24 cellular contexts compared by ENCODE assay signal in genomic region chr1:20974069-20974468, GRCh38.
DNase-seq lines count a peak whose midpoint lies in the region; ATAC-seq and TF ChIP-seq lines count a peak whose summit lies in the region.
"Had no signal": no experiment of that assay in that cellular context is flagged by ENCODE, and none has a peak within 500 bp of the region (broad histone marks: within the 10 kb centered on the region; RNA-seq: fewer than 3 reads in every experiment).

No MANE protein-coding gene starts in this region.

- H3K9me3 Mint-ChIP-seq in natural killer cell, result no peaks in the 10 kb centered on the region
- H3K9me3 Mint-ChIP-seq: activated CD8-positive, alpha-beta T cell treated with anti-CD3 and anti-CD28 coated beads for 36 hours had no signal

- DNase-seq in EL, result peak; percentile 85
- peak; percentile 77 for DNase-seq in M059J (ENCODE audit: low read depth)
- DNase-seq in choroid plexus epithelial cell (ENCODE audit: low read depth), result peak; percentile 28
- DNase-seq in myocyte (ENCODE audit: low read depth), result peak; percentile 12
- DNase-seq in foreskin melanocyte, result no peak
- no peak for DNase-seq in natural killer cell
- DNase-seq in Right ventricle myocardium superior, result no peak
- DNase-seq: activated CD8-positive, alpha-beta T cell treated with anti-CD3 and anti-CD28 coated beads for 36 hours; activated naive CD4-positive, alpha-beta T cell; amygdala; DND-41; foreskin keratinocyte; GOT3; islet precursor cell; lower lobe of right lung; NCI-H146; NCI-H748 treated with DMSO at 0.1 percent for 48 hours; stimulated activated CD4-positive, alpha-beta T cell treated with anti-CD3 and anti-CD28 coated beads, Interleukin-2, amount 100 ng/mL, for 48 hours; stimulated activated naive CD4-positive, alpha-beta T cell treated with Interleukin-2 at 50 U/mL for 16 hours; T-helper 9 cell had no signal

- H3K4me3 ChIP-seq in choroid plexus epithelial cell (ENCODE audit: low read depth, low read length), result no peak overlapping the region
- H3K4me3 ChIP-seq: cardiac muscle cell, lower lobe of right lung, tibial nerve had no signal

- no peaks in the 10 kb centered on the region for H3K27me3 Mint-ChIP-seq in natural killer cell (ENCODE audit: low read depth in 2 of 2)
- H3K27me3 Mint-ChIP-seq: activated CD8-positive, alpha-beta T cell treated with anti-CD3 and anti-CD28 coated beads for 36 hours; B cell had no signal

- TF ChIP-seq CTCF in choroid plexus epithelial cell (conservative IDR thresholded peaks at IDR 0.05; ENCODE audit: low read depth, low read length) (no peak), natural killer cell (IDR thresholded peaks at IDR 0.05) (no peak)

- H3K4me1 Mint-ChIP-seq in natural killer cell, result peaks cover 0 to 10% of the 10 kb centered on the region in 2 donors
- H3K4me1 Mint-ChIP-seq: B cell had no signal

- no peak overlapping the region for H3K4me3 Mint-ChIP-seq in natural killer cell
- H3K4me3 Mint-ChIP-seq: activated CD8-positive, alpha-beta T cell treated with anti-CD3 and anti-CD28 coated beads for 36 hours; B cell had no signal

- no peak for ATAC-seq in HG03097 (IDR thresholded peaks at IDR 0.05; ENCODE audit: low FRiP score, unreplicated experiment)
- ATAC-seq in natural killer cell, result no peak
- no peak for ATAC-seq in Right ventricle myocardium superior (ENCODE audit: poor library complexity)
- ATAC-seq: activated CD8-positive, alpha-beta T cell treated with anti-CD3 and anti-CD28 coated beads for 36 hours; foreskin keratinocyte; lower lobe of right lung had no signal

- no peak overlapping the region for H3K27ac Mint-ChIP-seq in natural killer cell
- H3K27ac Mint-ChIP-seq: activated CD8-positive, alpha-beta T cell treated with anti-CD3 and anti-CD28 coated beads for 36 hours; B cell had no signal

- intact Hi-C loops in natural killer cell (cut with micrococcal nuclease), result no loop called here
- intact Hi-C loops in Right ventricle myocardium superior (cut with DNase I), result no loop called here

- peaks cover 7% of the 10 kb centered on the region for H3K36me3 Mint-ChIP-seq in natural killer cell

Comparison
In these comparisons a context has a peak if more than half of its experiments do, and no peak if none do; other contexts are left out.
1. DNase-seq: peak in EL (single experiment), M059J (single experiment), choroid plexus epithelial cell (single experiment) and myocyte (single experiment); none in foreskin melanocyte (single experiment), natural killer cell (single experiment) and Right ventricle myocardium superior (single experiment).